ENCODE assay signal across 23 cellular contexts in genomic region chr6:160454303-160454702, GRCh38.
DNase-seq lines count a peak whose midpoint lies in the region; ATAC-seq and TF ChIP-seq lines count a peak whose summit lies in the region.
"Had no signal": no experiment of that assay in that cellular context is flagged by ENCODE, and none has a peak within 500 bp of the region (broad histone marks: within the 10 kb centered on the region; RNA-seq: fewer than 3 reads in every experiment).

No MANE protein-coding gene starts in this region.

- WGBS in esophagus muscularis mucosa, result 82% methylated on average over 6 of the region's 6 CpGs

- H3K27me3 ChIP-seq in esophagus muscularis mucosa, result no peaks in the 10 kb centered on the region

- no peak overlapping the region for H3K27ac Mint-ChIP-seq in glutamatergic neuron (ENCODE audit: unreplicated experiment)
- H3K27ac Mint-ChIP-seq: B cell; CD4-positive, alpha-beta T cell had no signal

- H3K4me1 Mint-ChIP-seq in glutamatergic neuron (ENCODE audit: low read depth, unreplicated experiment), result peaks cover 14% of the 10 kb centered on the region

- H3K4me3 Mint-ChIP-seq in glutamatergic neuron (ENCODE audit: unreplicated experiment), result no peak overlapping the region
- H3K4me3 Mint-ChIP-seq: B cell; CD4-positive, alpha-beta T cell; CD8-positive, alpha-beta memory T cell had no signal

- H3K36me3 Mint-ChIP-seq in glutamatergic neuron (ENCODE audit: unreplicated experiment), result peaks cover 4% of the 10 kb centered on the region

- H3K4me3 ChIP-seq in LNCaP clone FGC (ENCODE audit: low read depth, low read length) (no peak overlapping the region), esophagus muscularis mucosa (no peak overlapping the region), mucosa of descending colon (no peak overlapping the region)
- H3K4me3 ChIP-seq: A549; BLaER1 treated with 17β-estradiol and CSF1 and Interleukin-3, amounts not matched to agents 10 nM and 100 nM; GM12878 had no signal

- peak; percentile 37 for DNase-seq in LNCaP clone FGC (ENCODE audit: low read depth)
- DNase-seq in esophagus muscularis mucosa (ENCODE audit: extremely low spot score), result peak; percentile 50
- peak in 1 of 3 donors; percentile 23 for DNase-seq in mucosa of descending colon
- no peak for DNase-seq in OCI-M2 (lab: John Stamatoyannopoulos, UW; ENCODE audit: unreplicated experiment)
- no peak for DNase-seq in glutamatergic neuron
- DNase-seq: AML-193; CD4-positive, alpha-beta T cell; CD8-positive, alpha-beta memory T cell; COR-L47; DMS 273 treated with DMSO at 0.1 percent for 48 hours; DMS153; DMS53; DMS79; DND-41; EL; GDM1 had no signal

- TF ChIP-seq EP300 in esophagus muscularis mucosa (IDR thresholded peaks at IDR 0.05), result no peak

- ATAC-seq in mucosa of descending colon (peak; percentile 50), HG02588 (IDR thresholded peaks at IDR 0.05; ENCODE audit: unreplicated experiment) (no peak)
- ATAC-seq: A549, GM12878 had no signal

- H3K4me1 ChIP-seq in esophagus muscularis mucosa (peaks cover 12 to 17% (median 16%) of the 10 kb centered on the region in 4 donors), mucosa of descending colon (ENCODE audit: low read depth) (peaks cover 6% of the 10 kb centered on the region)

- H3K27ac ChIP-seq in 22Rv1, result peak overlapping the region; percentile 18; the same call in 1 of the 2 replicates
- no peak overlapping the region for H3K27ac ChIP-seq in esophagus muscularis mucosa (replicated peaks in 1 of 4)
- H3K27ac ChIP-seq: BLaER1 treated with 17β-estradiol and CSF1 and Interleukin-3, amounts not matched to agents 10 nM and 100 nM; C4-2B had no signal

- TF ChIP-seq CTCF in 22Rv1 (IDR thresholded peaks at IDR 0.05) (no peak), LNCaP clone FGC (IDR thresholded peaks at IDR 0.05; ENCODE audit: control insufficient read depth, extremely low read depth, insufficient read depth) (no peak), esophagus muscularis mucosa (IDR thresholded peaks at IDR 0.05) (no peak), mucosa of descending colon (IDR thresholded peaks at IDR 0.05) (no peak), glutamatergic neuron (IDR thresholded peaks at IDR 0.05; ENCODE audit: partially characterized antibody, unreplicated experiment) (no peak)

- H3K9me3 Mint-ChIP-seq in glutamatergic neuron (ENCODE audit: unreplicated experiment), result peaks cover 3% of the 10 kb centered on the region

- no peak for TF ChIP-seq POLR2A in esophagus muscularis mucosa (IDR thresholded peaks at IDR 0.05; ENCODE audit: low read depth)

- H3K36me3 ChIP-seq in esophagus muscularis mucosa (no peaks in the 10 kb centered on the region), mucosa of descending colon (ENCODE audit: low read depth) (no peaks in the 10 kb centered on the region)
- H3K36me3 ChIP-seq: BLaER1 treated with 17β-estradiol and CSF1 and Interleukin-3, amounts not matched to agents 10 nM and 100 nM had no signal

- intact Hi-C loops in esophagus muscularis mucosa (cut with DNase I), result loop anchor here (2.0 to 5.0 kb wide), 2 partner anchors 316 to 592 kb away; no protein-coding TSS in a partner anchor
- intact Hi-C loops in mucosa of descending colon (cut with DNase I, micrococcal nuclease), result loop anchor here (10.0 kb wide), 3 partner anchors 360 to 590 kb away; no protein-coding TSS in a partner anchor

- H3K9me3 ChIP-seq in esophagus muscularis mucosa, result no peaks in the 10 kb centered on the region
- H3K9me3 ChIP-seq in mucosa of descending colon, result no peaks in the 10 kb centered on the region
- H3K9me3 ChIP-seq: A549 had no signal

- peaks cover 2% of the 10 kb centered on the region for H3K27me3 Mint-ChIP-seq in glutamatergic neuron (ENCODE audit: unreplicated experiment)

Comparison
In these comparisons a context has a peak if more than half of its experiments do, and no peak if none do; other contexts are left out.
1. DNase-seq: peak in LNCaP clone FGC (single experiment) and esophagus muscularis mucosa (single experiment); none in OCI-M2 (single experiment) and glutamatergic neuron (single experiment).